In the genomic region with DNA sequence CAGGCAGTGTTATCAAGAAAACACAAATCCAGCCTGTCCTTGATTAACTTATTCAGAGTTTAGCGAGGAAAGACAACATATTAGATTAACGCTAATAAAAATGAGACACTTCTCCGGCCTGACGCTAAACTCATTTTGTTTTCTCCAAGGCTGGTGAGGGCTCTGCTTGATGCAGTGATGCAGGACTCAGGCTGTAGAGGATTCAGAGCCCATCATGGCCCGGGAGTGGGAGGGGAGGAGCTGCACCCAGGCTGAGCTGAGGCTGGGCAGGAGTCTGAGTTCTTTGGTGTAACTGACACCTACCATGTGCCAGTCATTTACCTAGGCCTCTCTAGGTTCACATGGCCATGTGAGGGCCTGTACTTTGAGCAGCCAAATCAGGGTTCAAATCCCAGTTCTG, we compare ENCODE assay signal across 21 cellular contexts.
"Had no signal": no experiment of that assay in that cellular context is flagged by ENCODE, and none has a peak within 500 bp of the region (broad histone marks: within the 10 kb centered on the region; RNA-seq: fewer than 3 reads in every experiment).

No MANE protein-coding gene starts in this region.

- DNase-seq: colonic mucosa; cortex of kidney; effector CD8-positive, alpha-beta T cell; effector memory CD8-positive, alpha-beta T cell; endodermal cell; erythroblast; esophagus squamous epithelium; foreskin fibroblast; foreskin melanocyte; gastrocnemius medialis; glutamatergic neuron; head of caudate nucleus; heart right ventricle; hippocampal formation; left cardiac atrium; left lung; left ventricle myocardium superior; lower lobe of right lung; mesenchymal stem cell; midbrain; naive thymus-derived CD4-positive, alpha-beta T cell had no signal
